ENCODE assay signal across 1 cellular context in genomic region chr17:13541032-13541480, GRCh38.
TF ChIP-seq lines count a peak whose summit lies in the region.

No MANE protein-coding gene starts in this region.

TF ChIP-seq in K562, 482 proteins besides CTCF, POLR2A, EP300 and RAD21 (continued from another document):
- TF ChIP-seq COPS2 (conservative IDR thresholded peaks at IDR 0.05) (no peak), ZNF280B (CRISPR knock-in tag; IDR thresholded peaks at IDR 0.05) (no peak), SOX6 (IDR thresholded peaks at IDR 0.05) (0 out of 2 replicates have a peak, but pooled peaks have one; percentile 15), SETDB1 (IDR thresholded peaks at IDR 0.05; ENCODE audit: low read length) (no peak), ELK1 (CRISPR knock-in tag; IDR thresholded peaks at IDR 0.05) (no peak), NCOA4 (IDR thresholded peaks at IDR 0.05; ENCODE audit: partially characterized antibody) (no peak), ETV5 (CRISPR knock-in tag; IDR thresholded peaks at IDR 0.05; ENCODE audit: low read depth) (no peak), FOXO4 (CRISPR knock-in tag; IDR thresholded peaks at IDR 0.05) (no peak), HDAC8 (tag; IDR thresholded peaks at IDR 0.05) (no peak), KDM2B (CRISPR knock-in tag; IDR thresholded peaks at IDR 0.05) (no peak), NR4A1 (CRISPR knock-in tag; IDR thresholded peaks at IDR 0.05) (no peak), NR4A1 (tag; IDR thresholded peaks at IDR 0.05) (no peak), NONO (IDR thresholded peaks at IDR 0.05; ENCODE audit: low read depth in 2 of 2, low read length in 1 of 2) (no peak), ZSCAN29 (IDR thresholded peaks at IDR 0.05) (no peak), TCF3 (CRISPR knock-in tag; IDR thresholded peaks at IDR 0.05) (no peak), ZNF518B (CRISPR knock-in tag; IDR thresholded peaks at IDR 0.05) (no peak), GTF2A2 (tag; IDR thresholded peaks at IDR 0.05) (no peak), UBTF (IDR thresholded peaks at IDR 0.05; ENCODE audit: borderline replicate concordance in 1 of 2, low read depth in 2 of 2, low read length in 2 of 2) (no peak), ZNF197 (CRISPR knock-in tag; IDR thresholded peaks at IDR 0.05; ENCODE audit: low read depth) (peak; percentile 11; the same call in 1 of the 2 replicates), PBX2 (CRISPR knock-in tag; IDR thresholded peaks at IDR 0.05; ENCODE audit: low read depth) (no peak), PBX2 (tag; conservative IDR thresholded peaks at IDR 0.05; ENCODE audit: low read depth) (peak; percentile 55), PATZ1 (CRISPR knock-in tag; IDR thresholded peaks at IDR 0.05; ENCODE audit: borderline replicate concordance) (no peak), MYBL2 (IDR thresholded peaks at IDR 0.05; ENCODE audit: low read depth) (no peak), MYBL2 (CRISPR knock-in tag; IDR thresholded peaks at IDR 0.05; ENCODE audit: borderline replicate concordance) (no peak), ILK (tag; IDR thresholded peaks at IDR 0.05; ENCODE audit: borderline replicate concordance, low read depth) (no peak), TSC22D4 (tag; IDR thresholded peaks at IDR 0.05) (no peak), KDM4B (IDR thresholded peaks at IDR 0.05; ENCODE audit: borderline replicate concordance in 2 of 2, low read depth in 1 of 2) (no peak), CREB5 (CRISPR knock-in tag; IDR thresholded peaks at IDR 0.05) (no peak), SIN3B (IDR thresholded peaks at IDR 0.05; ENCODE audit: low read depth) (no peak), SAP30 (IDR thresholded peaks at IDR 0.05; ENCODE audit: borderline replicate concordance, insufficient read depth, low read depth, low read length, poor library complexity, severe bottlenecking) (no peak), ZMIZ1 (IDR thresholded peaks at IDR 0.05; ENCODE audit: low read depth in 2 of 2, low read length in 2 of 2) (no peak), ZNF655 (CRISPR knock-in tag; IDR thresholded peaks at IDR 0.05) (no peak), ATF1 (CRISPR knock-in tag; IDR thresholded peaks at IDR 0.05) (no peak), ATF1 (tag; IDR thresholded peaks at IDR 0.05) (no peak), MEIS2 (IDR thresholded peaks at IDR 0.05; ENCODE audit: partially characterized antibody) (peak; percentile 63), POLR3G (IDR thresholded peaks at IDR 0.05; ENCODE audit: extremely low read depth, insufficient read length, insufficient replicate concordance) (no peak)
